Comparison of ENCODE assay signal across 16 cellular contexts in genomic region chr6:80227545-80227944, GRCh38.
DNase-seq lines count a peak whose midpoint lies in the region; ATAC-seq, FAIRE-seq and TF ChIP-seq lines count a peak whose summit lies in the region.
"Had no signal": no experiment of that assay in that cellular context is flagged by ENCODE, and none has a peak within 500 bp of the region (broad histone marks: within the 10 kb centered on the region; RNA-seq: fewer than 3 reads in every experiment).

No MANE protein-coding gene starts in this region.

- H3K4me1 Mint-ChIP-seq in astrocyte (ENCODE audit: low read depth, unreplicated experiment) = no peaks in the 10 kb centered on the region
- no peaks in the 10 kb centered on the region for H3K4me1 Mint-ChIP-seq in stimulated activated naive B cell treated with anti-CD40 and anti-IgM and Interleukin-4, amounts not matched to agents 10 μg/mL and 1 μg/mL and 100 μg/mL, for 72 hours
- H3K4me1 Mint-ChIP-seq: CD8-positive, alpha-beta memory T cell had no signal

- H3K4me3 Mint-ChIP-seq in astrocyte (ENCODE audit: unreplicated experiment) = no peak overlapping the region
- no peak overlapping the region for H3K4me3 Mint-ChIP-seq in stimulated activated naive B cell treated with anti-CD40 and anti-IgM and Interleukin-4, amounts not matched to agents 10 μg/mL and 1 μg/mL and 100 μg/mL, for 72 hours
- H3K4me3 Mint-ChIP-seq: CD8-positive, alpha-beta memory T cell had no signal

- H2AFZ ChIP-seq in GM23248 (no peak overlapping the region), astrocyte (ENCODE audit: low read depth, low read length) (no peak overlapping the region), Karpas-422 (ENCODE audit: low read length) (no peak overlapping the region)

- peaks cover 2% of the 10 kb centered on the region for H3K9me3 Mint-ChIP-seq in astrocyte (ENCODE audit: unreplicated experiment)
- H3K9me3 Mint-ChIP-seq in stimulated activated naive B cell treated with anti-CD40 and anti-IgM and Interleukin-4, amounts not matched to agents 10 μg/mL and 1 μg/mL and 100 μg/mL, for 72 hours = peaks cover 0 to 1% of the 10 kb centered on the region in 2 donors
- H3K9me3 Mint-ChIP-seq: CD8-positive, alpha-beta memory T cell had no signal

- H3K4me3 ChIP-seq in GM23248 (no peak overlapping the region), astrocyte (ENCODE audit: insufficient read depth, low read depth, low read length) (no peak overlapping the region), Karpas-422 (ENCODE audit: low read length) (no peak overlapping the region)
- H3K4me3 ChIP-seq: BLaER1, K562 had no signal

- TF ChIP-seq CTCF in astrocyte (IDR thresholded peaks at IDR 0.05; ENCODE audit: insufficient read depth, low read depth, low read length) = no peak

- H3K27me3 Mint-ChIP-seq in astrocyte (ENCODE audit: low read depth, unreplicated experiment) = no peaks in the 10 kb centered on the region
- H3K27me3 Mint-ChIP-seq in stimulated activated naive B cell treated with anti-CD40 and anti-IgM and Interleukin-4, amounts not matched to agents 10 μg/mL and 1 μg/mL and 100 μg/mL, for 72 hours = no peaks in the 10 kb centered on the region
- H3K27me3 Mint-ChIP-seq: CD8-positive, alpha-beta memory T cell had no signal

- no peaks in the 10 kb centered on the region for H4K20me1 ChIP-seq in GM23248 (ENCODE audit: insufficient read depth)
- H4K20me1 ChIP-seq in astrocyte (ENCODE audit: insufficient read depth, low read length) = no peaks in the 10 kb centered on the region
- H4K20me1 ChIP-seq in Karpas-422 (ENCODE audit: insufficient read depth, low read depth, low read length) = no peaks in the 10 kb centered on the region
- H4K20me1 ChIP-seq: BLaER1 had no signal

- DNase-seq in DMS 273 treated with DMSO at 0.1 percent for 48 hours (lab: John Stamatoyannopoulos, UW) (peak; percentile 5), GM23248 (peak; percentile 16), astrocyte (ENCODE audit: low read depth) (peak; percentile 38), Karpas-422 (no peak)
- no peak for DNase-seq in stimulated activated naive B cell treated with anti-CD40 and anti-IgM and Interleukin-4, amounts not matched to agents 10 μg/mL and 1 μg/mL and 100 μg/mL, for 72 hours
- DNase-seq: AML-193; CD8-positive, alpha-beta memory T cell; DMS79; EL; HCEC 1CT had no signal

- WGBS in GM23248 (ENCODE audit: low coverage in 1 of 2, low lambda C conversion rate in 2 of 2, missing lambda C conversion rate in 2 of 2), 2 experiments = 89 to 96% methylated on average over 1 of the region's 1 CpG

- no peak overlapping the region for H3K27ac ChIP-seq in GM23248
- no peak overlapping the region for H3K27ac ChIP-seq in astrocyte (ENCODE audit: low read depth, low read length)
- H3K27ac ChIP-seq in Karpas-422 (ENCODE audit: low read length) = no peak overlapping the region
- H3K27ac ChIP-seq: BLaER1 had no signal

- H3F3A ChIP-seq in GM23248 (ENCODE audit: insufficient read depth) = peaks cover 22% of the 10 kb centered on the region

- no peaks in the 10 kb centered on the region for H3K36me3 Mint-ChIP-seq in astrocyte (ENCODE audit: low read depth, unreplicated experiment)
- H3K36me3 Mint-ChIP-seq in stimulated activated naive B cell treated with anti-CD40 and anti-IgM and Interleukin-4, amounts not matched to agents 10 μg/mL and 1 μg/mL and 100 μg/mL, for 72 hours = peaks cover 21 to 30% of the 10 kb centered on the region in 2 donors

- H3K79me2 ChIP-seq in GM23248 (ENCODE audit: insufficient read depth) = no peaks in the 10 kb centered on the region
- no peaks in the 10 kb centered on the region for H3K79me2 ChIP-seq in astrocyte (ENCODE audit: insufficient read depth, low read length)
- H3K79me2 ChIP-seq in Karpas-422 (ENCODE audit: low read length) = peaks cover 6% of the 10 kb centered on the region; the same call in 1 of the 2 replicates

- H3K9me3 ChIP-seq in GM23248 (ENCODE audit: low read depth) (no peaks in the 10 kb centered on the region), astrocyte (ENCODE audit: insufficient read depth, low read depth, low read length) (no peaks in the 10 kb centered on the region), Karpas-422 (ENCODE audit: low read length) (no peaks in the 10 kb centered on the region)
- H3K9me3 ChIP-seq: BLaER1 had no signal

- in situ Hi-C loops in GM23248 (cut with MboI) = no loop called here

- H3K4me2 ChIP-seq in GM23248 (ENCODE audit: unreplicated experiment) (peak overlapping the region; percentile 10), astrocyte (ENCODE audit: low read length) (no peak overlapping the region), Karpas-422 (ENCODE audit: low read depth, low read length, poor library complexity, severe bottlenecking) (no peak overlapping the region)
- H3K4me2 ChIP-seq: BLaER1 had no signal

- ATAC-seq in stimulated activated naive B cell treated with anti-CD40 and anti-IgM and Interleukin-4, amounts not matched to agents 10 μg/mL and 1 μg/mL and 100 μg/mL, for 72 hours (replicated peaks) = no peak
- no peak for ATAC-seq in HG03108 (IDR thresholded peaks at IDR 0.05; ENCODE audit: unreplicated experiment)
- ATAC-seq: K562 had no signal

- H3K27ac Mint-ChIP-seq in astrocyte (ENCODE audit: unreplicated experiment) = no peak overlapping the region
- H3K27ac Mint-ChIP-seq in stimulated activated naive B cell treated with anti-CD40 and anti-IgM and Interleukin-4, amounts not matched to agents 10 μg/mL and 1 μg/mL and 100 μg/mL, for 72 hours = no peak overlapping the region
- H3K27ac Mint-ChIP-seq: CD8-positive, alpha-beta memory T cell had no signal

- H3K27me3 ChIP-seq in GM23248 (replicated peaks; ENCODE audit: insufficient read depth) (no peaks in the 10 kb centered on the region), astrocyte (ENCODE audit: insufficient read depth, low read length) (no peaks in the 10 kb centered on the region), Karpas-422 (ENCODE audit: low read length) (no peaks in the 10 kb centered on the region)
- H3K27me3 ChIP-seq: BLaER1 had no signal

- no peak for FAIRE-seq in astrocyte (lab: Jason Lieb, UNC)
- FAIRE-seq: G401.6, GM12892, GM19239, K562 had no signal

- H3K4me1 ChIP-seq in GM23248 (ENCODE audit: insufficient read depth) (peaks cover 29% of the 10 kb centered on the region), astrocyte (ENCODE audit: insufficient read depth, low read length) (no peaks in the 10 kb centered on the region), Karpas-422 (ENCODE audit: low read length) (no peaks in the 10 kb centered on the region)
- H3K4me1 ChIP-seq: BLaER1 had no signal

- H3K9me2 ChIP-seq in GM23248 (ENCODE audit: insufficient read depth) = no peaks in the 10 kb centered on the region
- H3K9me2 ChIP-seq in Karpas-422 (replicated peaks; ENCODE audit: insufficient read depth, low read length) = no peaks in the 10 kb centered on the region

- H3K36me3 ChIP-seq in GM23248 (ENCODE audit: low read depth) (no peaks in the 10 kb centered on the region), astrocyte (ENCODE audit: insufficient read depth, low read length) (no peaks in the 10 kb centered on the region), Karpas-422 (ENCODE audit: insufficient read depth, low read length) (no peaks in the 10 kb centered on the region)
- H3K36me3 ChIP-seq: BLaER1 had no signal

- H3K9ac ChIP-seq in GM23248 (no peak overlapping the region), astrocyte (ENCODE audit: low read length) (no peak overlapping the region), Karpas-422 (ENCODE audit: low read length) (no peak overlapping the region)
- H3K9ac ChIP-seq: BLaER1 had no signal

Comparison
In these comparisons a context has a peak if more than half of its experiments do, and no peak if none do; other contexts are left out.
1. DNase-seq: peak in DMS 273 treated with DMSO at 0.1 percent for 48 hours (single experiment), GM23248 (single experiment) and astrocyte (single experiment); none in stimulated activated naive B cell treated with anti-CD40 and anti-IgM and Interleukin-4, amounts not matched to agents 10 μg/mL and 1 μg/mL and 100 μg/mL, for 72 hours (single experiment) and Karpas-422 (single experiment).